Comparison of ENCODE assay signal across 1 cellular context in genomic region chr12:65923228-65923627, GRCh38.
TF ChIP-seq lines count a peak whose summit lies in the region.

No MANE protein-coding gene starts in this region.

TF ChIP-seq in SK-N-SH, 30 proteins besides CTCF, POLR2A, EP300 and RAD21 (continued from another document):
- no peak for TF ChIP-seq USF1 (IDR thresholded peaks at IDR 0.05; ENCODE audit: borderline replicate concordance, low read depth)
